In genomic region chr19:18010149-18010548, GRCh38 we compare ENCODE assay signal across 16 cellular contexts. TPM values are rescaled to one million over a fixed set of nuclear protein-coding genes. Genes with fewer than 3 reads are reported as not detected.
DNase-seq lines count a peak whose midpoint lies in the region; ATAC-seq and TF ChIP-seq lines count a peak whose summit lies in the region.
"Had no signal": no experiment of that assay in that cellular context is flagged by ENCODE, and none has a peak within 500 bp of the region (broad histone marks: within the 10 kb centered on the region; RNA-seq: fewer than 3 reads in every experiment).

No MANE protein-coding gene starts in this region.

- no peak for DNase-seq in activated CD4-positive, alpha-beta T cell treated with anti-CD3 and anti-CD28 coated beads, Interleukin-2, amount 10 ng/mL, durations not matched to agents 24 days and 14 days
- no peak for DNase-seq in activated CD4-positive, alpha-beta T cell treated with anti-CD3 and anti-CD28 coated beads for 48 hours
- DNase-seq in lung (ENCODE audit: low spot score) (no peak), OCI-LY7 (ENCODE audit: low spot score) (no peak)
- DNase-seq: 8988T; activated naive CD4-positive, alpha-beta T cell treated with anti-CD3 and anti-CD28 coated beads for 36 hours; BE2C; body of pancreas; NCI-H1105; NCI-H69 had no signal

- peak overlapping the region; percentile 58 for H3K4me3 Mint-ChIP-seq in activated CD4-positive, alpha-beta T cell treated with anti-CD3 and anti-CD28 coated beads, Interleukin-2, amount 10 ng/mL, durations not matched to agents 24 days and 14 days
- peak overlapping the region; percentile 25 for H3K4me3 Mint-ChIP-seq in activated T-helper 17 cell treated with anti-CD3 and anti-CD28 coated beads, Interleukin-2, amount 50 U/mL, for 72 hours

- TF ChIP-seq CTCF in lung (IDR thresholded peaks at IDR 0.05; ENCODE audit: control extremely low read depth, extremely low read depth) = no peak
- TF ChIP-seq CTCF in OCI-LY7 (conservative IDR thresholded peaks at IDR 0.05; ENCODE audit: low read length) = no peak

- H4K20me1 ChIP-seq in OCI-LY7 (ENCODE audit: insufficient read depth, low read length) = no peaks in the 10 kb centered on the region

- no peak overlapping the region for H3K27ac Mint-ChIP-seq in activated CD4-positive, alpha-beta T cell treated with anti-CD3 and anti-CD28 coated beads, Interleukin-2, amount 10 ng/mL, durations not matched to agents 24 days and 14 days
- H3K27ac Mint-ChIP-seq in activated T-helper 17 cell treated with anti-CD3 and anti-CD28 coated beads, Interleukin-2, amount 50 U/mL, for 72 hours = no peak overlapping the region

- POLR2A ChIA-PET in OCI-LY7 (lab: Charles Lee) = interaction anchor here (0.6 kb wide), 1 partner anchor 349 kb away, joined by 4 read pairs; no protein-coding TSS in a partner anchor

- peaks cover 66% of the 10 kb centered on the region for H3K36me3 Mint-ChIP-seq in activated CD4-positive, alpha-beta T cell treated with anti-CD3 and anti-CD28 coated beads, Interleukin-2, amount 10 ng/mL, durations not matched to agents 24 days and 14 days (ENCODE audit: low read depth)
- H3K36me3 Mint-ChIP-seq in activated T-helper 17 cell treated with anti-CD3 and anti-CD28 coated beads, Interleukin-2, amount 50 U/mL, for 72 hours (ENCODE audit: low read depth) = peaks cover 88% of the 10 kb centered on the region

- no peak overlapping the region for H3K27ac ChIP-seq in lung (ENCODE audit: low read depth in 1 of 2, low read length in 1 of 2)
- peak overlapping the region; percentile 77 for H3K27ac ChIP-seq in temporal lobe (ENCODE audit: low read depth, low read length)
- H3K27ac ChIP-seq in OCI-LY7 (ENCODE audit: low read depth, low read length, poor library complexity, severe bottlenecking) = no peak overlapping the region
- H3K27ac ChIP-seq: body of pancreas had no signal

- H3K9me2 ChIP-seq in OCI-LY7 (ENCODE audit: insufficient read depth, low read length) = no peaks in the 10 kb centered on the region

- no peaks in the 10 kb centered on the region for H3K27me3 ChIP-seq in lung (ENCODE audit: control insufficient read depth, insufficient read depth)
- H3K27me3 ChIP-seq: BE2C, body of pancreas had no signal

- H3K4me3 ChIP-seq in lung (peak overlapping the region; percentile 83), OCI-LY7 (ENCODE audit: low read depth, low read length, poor library complexity, severe bottlenecking) (no peak overlapping the region)
- H3K4me3 ChIP-seq: body of pancreas had no signal

- H3K79me2 ChIP-seq in OCI-LY7 (ENCODE audit: insufficient read depth, low read depth, low read length) = no peaks in the 10 kb centered on the region

- ATAC-seq in activated T-helper 17 cell treated with anti-CD3 and anti-CD28 coated beads, Interleukin-2, amount 50 U/mL, for 72 hours (replicated peaks) = no peak
- ATAC-seq in lung (ENCODE audit: insufficient read depth, low FRiP score) (no peak), GM18907 (IDR thresholded peaks at IDR 0.05; ENCODE audit: unreplicated experiment) (no peak), GM21367 (IDR thresholded peaks at IDR 0.05; ENCODE audit: unreplicated experiment) (no peak)
- ATAC-seq: body of pancreas, right cardiac atrium, SK-N-SH treated with all-trans-retinoic acid at 6 μM for 48 hours had no signal

- no TSS peak for BruUV-seq in OCI-LY7 (replicated peaks; lab: Mats Ljungman, UMichigan)

- no peak overlapping the region for H2AFZ ChIP-seq in OCI-LY7 (ENCODE audit: low read length)

- peaks cover 54% of the 10 kb centered on the region for H3K4me1 Mint-ChIP-seq in activated CD4-positive, alpha-beta T cell treated with anti-CD3 and anti-CD28 coated beads, Interleukin-2, amount 10 ng/mL, durations not matched to agents 24 days and 14 days
- peaks cover 27% of the 10 kb centered on the region for H3K4me1 Mint-ChIP-seq in activated T-helper 17 cell treated with anti-CD3 and anti-CD28 coated beads, Interleukin-2, amount 50 U/mL, for 72 hours

- H3K9me3 ChIP-seq in lung (ENCODE audit: control insufficient read depth in 2 of 2, insufficient read depth in 1 of 2, low read length in 1 of 2) (no peaks in the 10 kb centered on the region), OCI-LY7 (ENCODE audit: low read length) (no peaks in the 10 kb centered on the region)
- H3K9me3 ChIP-seq: BE2C, body of pancreas had no signal

- no peak overlapping the region for H3K4me2 ChIP-seq in OCI-LY7 (ENCODE audit: low read length)

- CTCF ChIA-PET in OCI-LY7 (lab: Charles Lee; ENCODE audit: unreplicated experiment) = no interaction called here

- H3K27me3 Mint-ChIP-seq in activated CD4-positive, alpha-beta T cell treated with anti-CD3 and anti-CD28 coated beads, Interleukin-2, amount 10 ng/mL, durations not matched to agents 24 days and 14 days = no peaks in the 10 kb centered on the region
- H3K27me3 Mint-ChIP-seq in activated T-helper 17 cell treated with anti-CD3 and anti-CD28 coated beads, Interleukin-2, amount 50 U/mL, for 72 hours = no peaks in the 10 kb centered on the region

- H3K4me1 ChIP-seq in lung (ENCODE audit: control insufficient read depth in 2 of 2, insufficient read depth in 2 of 2, low read length in 2 of 2) (peaks cover 0 to 6% of the 10 kb centered on the region in 2 donors), OCI-LY7 (ENCODE audit: insufficient read depth, low read length, poor library complexity, severe bottlenecking) (peaks cover 18% of the 10 kb centered on the region)
- H3K4me1 ChIP-seq: BE2C had no signal

- H3K36me3 ChIP-seq in lung (ENCODE audit: control insufficient read depth in 2 of 2, insufficient read depth in 2 of 2, low read length in 2 of 2) = peaks cover 0 to 42% of the 10 kb centered on the region in 2 donors
- peaks cover 54% of the 10 kb centered on the region for H3K36me3 ChIP-seq in OCI-LY7 (ENCODE audit: insufficient read depth, low read length)
- H3K36me3 ChIP-seq: BE2C had no signal

- intact Hi-C loops in activated CD4-positive, alpha-beta T cell treated with anti-CD3 and anti-CD28 coated beads, Interleukin-2, amount 10 ng/mL, durations not matched to agents 24 days and 14 days (cut with micrococcal nuclease) = no loop called here
- intact Hi-C loops in OCI-LY7 (cut with micrococcal nuclease; ENCODE audit: unreplicated experiment) = no loop called here

- 67 to 93% methylated on average over 11 of the region's 11 CpGs for WGBS in lung, 2 donors

- no peaks in the 10 kb centered on the region for H3K9me3 Mint-ChIP-seq in activated CD4-positive, alpha-beta T cell treated with anti-CD3 and anti-CD28 coated beads, Interleukin-2, amount 10 ng/mL, durations not matched to agents 24 days and 14 days
- no peaks in the 10 kb centered on the region for H3K9me3 Mint-ChIP-seq in activated T-helper 17 cell treated with anti-CD3 and anti-CD28 coated beads, Interleukin-2, amount 50 U/mL, for 72 hours
- H3K9me3 Mint-ChIP-seq: activated naive CD4-positive, alpha-beta T cell treated with anti-CD3 and anti-CD28 coated beads for 36 hours had no signal

RNA-seq across cellular contexts. Expression of gene ARRDC2, which starts 2.2 kb away (rescaled TPM):
- total RNA-seq in activated CD4-positive, alpha-beta T cell treated with anti-CD3 and anti-CD28 coated beads, Interleukin-2, amount 10 ng/mL, durations not matched to agents 24 days and 14 days = 41.3 and 41.7 TPM in 2 replicates
- 10 to 100 TPM; 32.0 to 98.0 TPM for total RNA-seq in activated T-helper 17 cell treated with anti-CD3 and anti-CD28 coated beads, Interleukin-2, amount 50 U/mL, for 72 hours
- 10 to 100 TPM; 19.4 to 50.0 TPM for total RNA-seq in lung
- polyA plus RNA-seq in lung = 10 to 100 TPM; 47.6 to 62.2 TPM
- 2.5 TPM for total RNA-seq in temporal lobe
- total RNA-seq in OCI-LY7 (2014; rRNA removed; shearing (Covaris generic)) = 27.3 and 30.7 TPM in 2 replicates
- 30.6 and 30.7 TPM in 2 replicates for total RNA-seq in OCI-LY7 (2022)

RNA-seq across cellular contexts. Expression of gene KCNN1, which starts 43.2 kb away (rescaled TPM):
- total RNA-seq in activated CD4-positive, alpha-beta T cell treated with anti-CD3 and anti-CD28 coated beads, Interleukin-2, amount 10 ng/mL, durations not matched to agents 24 days and 14 days = 0.62 TPM in 1 of 2 replicates, not detected in the other
- total RNA-seq in activated T-helper 17 cell treated with anti-CD3 and anti-CD28 coated beads, Interleukin-2, amount 50 U/mL, for 72 hours = under 1 TPM; 0.50 to 0.61 TPM
- under 1 TPM in 1 of 2 donors, not detected in 1; 0.60 TPM for total RNA-seq in lung
- polyA plus RNA-seq in lung = under 1 TPM; 0.14 to 0.19 TPM
- 15.0 TPM for total RNA-seq in temporal lobe
- 0.51 and 1.1 TPM in 2 replicates for total RNA-seq in OCI-LY7 (2014; rRNA removed; shearing (Covaris generic))
- total RNA-seq in OCI-LY7 (2022) = 0.57 and 0.61 TPM in 2 replicates
- total RNA-seq: body of pancreas had no signal
